13 cellular contexts compared by ENCODE assay signal in genomic region chr4:2259036-2259540, GRCh38. TPM values are rescaled to one million over a fixed set of nuclear protein-coding genes. Genes with fewer than 3 reads are reported as not detected.
DNase-seq lines count a peak whose midpoint lies in the region; ATAC-seq and TF ChIP-seq lines count a peak whose summit lies in the region.
"Had no signal": no experiment of that assay in that cellular context is flagged by ENCODE, and none has a peak within 500 bp of the region (broad histone marks: within the 10 kb centered on the region; RNA-seq: fewer than 3 reads in every experiment).

No MANE protein-coding gene starts in this region.

- H3K4me1 Mint-ChIP-seq in activated B cell treated with CpG ODN at 0.5 μM for 24 hours: peaks cover 25% of the 10 kb centered on the region

- no peaks in the 10 kb centered on the region for H3K27me3 Mint-ChIP-seq in activated B cell treated with CpG ODN at 0.5 μM for 24 hours
- H3K27me3 Mint-ChIP-seq: brain; CD8-positive, alpha-beta memory T cell; stimulated activated naive CD8-positive, alpha-beta T cell treated with anti-CD3 and anti-CD28 coated beads, Interleukin-15, Interleukin-2, amounts not matched to agents 100 ng/mL and 50 ng/mL, for 24 hours had no signal

- H3K27ac Mint-ChIP-seq in activated B cell treated with CpG ODN at 0.5 μM for 24 hours: no peak overlapping the region
- H3K27ac Mint-ChIP-seq: brain; stimulated activated naive CD8-positive, alpha-beta T cell treated with anti-CD3 and anti-CD28 coated beads, Interleukin-15, Interleukin-2, amounts not matched to agents 100 ng/mL and 50 ng/mL, for 24 hours had no signal

- TF ChIP-seq CTCF in BE2C (IDR thresholded peaks at IDR 0.05; ENCODE audit: low read depth, low read length) (no peak), activated B cell treated with CpG ODN at 0.5 μM for 24 hours (IDR thresholded peaks at IDR 0.05) (no peak), cardiac muscle cell (IDR thresholded peaks at IDR 0.05; ENCODE audit: low read depth, low read length) (no peak)

- intact Hi-C loops in activated B cell treated with CpG ODN at 0.5 μM for 24 hours (cut with micrococcal nuclease) (no loop called here), posterior vena cava (cut with DNase I) (no loop called here)

- no peaks in the 10 kb centered on the region for H3K9me3 Mint-ChIP-seq in activated B cell treated with CpG ODN at 0.5 μM for 24 hours
- H3K9me3 Mint-ChIP-seq: brain; CD8-positive, alpha-beta memory T cell; stimulated activated naive CD8-positive, alpha-beta T cell treated with anti-CD3 and anti-CD28 coated beads, Interleukin-15, Interleukin-2, amounts not matched to agents 100 ng/mL and 50 ng/mL, for 24 hours had no signal

- no peak overlapping the region for H3K4me3 ChIP-seq in BE2C (ENCODE audit: low read depth, low read length)
- no peak overlapping the region for H3K4me3 ChIP-seq in cardiac muscle cell
- H3K4me3 ChIP-seq: Peyer's patch had no signal

- no peak for ATAC-seq in activated B cell treated with CpG ODN at 0.5 μM for 24 hours (ENCODE audit: low read depth)
- ATAC-seq in GM18520 (IDR thresholded peaks at IDR 0.05; ENCODE audit: unreplicated experiment): no peak
- no peak for ATAC-seq in HG02885 (IDR thresholded peaks at IDR 0.05; ENCODE audit: poor library complexity, unreplicated experiment)

- POLR2A ChIA-PET in activated B cell treated with CpG ODN at 0.5 μM for 24 hours (lab: Charles Lee): no interaction called here

- H3K9me3 ChIP-seq in BE2C: no peaks in the 10 kb centered on the region
- H3K9me3 ChIP-seq in cardiac muscle cell (ENCODE audit: low read depth): no peaks in the 10 kb centered on the region
- H3K9me3 ChIP-seq: Peyer's patch had no signal

- H3K4me1 ChIP-seq in BE2C (peaks cover 8% of the 10 kb centered on the region; the same call in 1 of the 2 replicates), cardiac muscle cell (ENCODE audit: low read depth) (no peaks in the 10 kb centered on the region)

- peaks cover 22% of the 10 kb centered on the region for H3K36me3 Mint-ChIP-seq in activated B cell treated with CpG ODN at 0.5 μM for 24 hours (ENCODE audit: low read depth)

- H3K4me3 Mint-ChIP-seq in activated B cell treated with CpG ODN at 0.5 μM for 24 hours: no peak overlapping the region
- H3K4me3 Mint-ChIP-seq: stimulated activated naive CD8-positive, alpha-beta T cell treated with anti-CD3 and anti-CD28 coated beads, Interleukin-15, Interleukin-2, amounts not matched to agents 100 ng/mL and 50 ng/mL, for 24 hours had no signal

- H3K27me3 ChIP-seq in BE2C (no peaks in the 10 kb centered on the region), cardiac muscle cell (no peaks in the 10 kb centered on the region)
- H3K27me3 ChIP-seq: Peyer's patch had no signal

- H3K27ac ChIP-seq in cardiac muscle cell: peak overlapping the region; percentile 11

- peaks cover 28% of the 10 kb centered on the region for H3K36me3 ChIP-seq in BE2C
- no peaks in the 10 kb centered on the region for H3K36me3 ChIP-seq in cardiac muscle cell

- peak; percentile 11 for DNase-seq in BE2C
- peak; percentile 13 for DNase-seq in activated B cell treated with CpG ODN at 0.5 μM for 24 hours
- no peak for DNase-seq in cardiac muscle cell (ENCODE audit: low read depth in 1 of 2, low spot score in 1 of 2)
- DNase-seq in posterior vena cava (ENCODE audit: low spot score): peak; percentile 76
- DNase-seq in anterior cingulate cortex (lab: John Stamatoyannopoulos, UW): no peak
- no peak for DNase-seq in DMS153 treated with DMSO at 0.1 percent for 48 hours (lab: John Stamatoyannopoulos, UW; ENCODE audit: unreplicated experiment)
- DNase-seq: midbrain had no signal

- CTCF ChIA-PET in activated B cell treated with CpG ODN at 0.5 μM for 24 hours (lab: Charles Lee): no interaction called here

RNA-seq across cellular contexts. Expression of gene MXD4, which starts 2.8 kb away (rescaled TPM):
- 37.7 TPM for polyA plus RNA-seq in BE2C (2012; ENCODE audit: insufficient read depth, insufficient read length, low read depth)
- total RNA-seq in activated B cell treated with CpG ODN at 0.5 μM for 24 hours: 28.7 and 36.7 TPM in 2 replicates
- 45.5 and 72.6 TPM in 2 replicates for total RNA-seq in cardiac muscle cell
- polyA plus RNA-seq in cardiac muscle cell: 36.1 and 64.0 TPM in 2 replicates
- 10 to 100 TPM; 43.6 to 43.7 TPM for total RNA-seq in posterior vena cava

RNA-seq across cellular contexts. Expression of gene HAUS3, which starts 17.2 kb away (rescaled TPM):
- 9.0 TPM for polyA plus RNA-seq in BE2C (2012; ENCODE audit: insufficient read depth, insufficient read length, low read depth)
- total RNA-seq in activated B cell treated with CpG ODN at 0.5 μM for 24 hours (17.9 and 19.0 TPM in 2 replicates), cardiac muscle cell (9.2 and 15.2 TPM in 2 replicates), posterior vena cava (10 to 100 TPM in 1 of 2 donors, 1 to 10 TPM in 1; 9.6 to 11.8 TPM)
- 16.3 and 19.4 TPM in 2 replicates for polyA plus RNA-seq in cardiac muscle cell

RNA-seq across cellular contexts. Expression of gene POLN, which starts 17.2 kb away (rescaled TPM):
- 0.93 TPM for polyA plus RNA-seq in BE2C (2012; ENCODE audit: insufficient read depth, insufficient read length, low read depth)
- total RNA-seq in activated B cell treated with CpG ODN at 0.5 μM for 24 hours: 1.4 and 1.7 TPM in 2 replicates
- total RNA-seq in cardiac muscle cell: 5.2 and 6.9 TPM in 2 replicates
- 8.5 and 9.0 TPM in 2 replicates for polyA plus RNA-seq in cardiac muscle cell
- total RNA-seq in posterior vena cava: 1 to 10 TPM; 2.0 to 3.5 TPM

Comparison
In these comparisons a context has a peak if more than half of its experiments do, and no peak if none do; other contexts are left out.
1. DNase-seq: peak in BE2C (single experiment), activated B cell treated with CpG ODN at 0.5 μM for 24 hours (single experiment) and posterior vena cava (single experiment); none in cardiac muscle cell (0 of 2), anterior cingulate cortex (0 of 58) and DMS153 treated with DMSO at 0.1 percent for 48 hours (single experiment).